Comparison of ENCODE assay signal across 8 cellular contexts in genomic region chr3:16885588-16885903, GRCh38. TPM values are rescaled to one million over a fixed set of nuclear protein-coding genes. Genes with fewer than 3 reads are reported as not detected.
DNase-seq lines count a peak whose midpoint lies in the region; ATAC-seq, FAIRE-seq and TF ChIP-seq lines count a peak whose summit lies in the region.

No MANE protein-coding gene starts in this region.

- ATAC-seq in GM19463 (IDR thresholded peaks at IDR 0.05; ENCODE audit: unreplicated experiment) = peak; percentile 30
- ATAC-seq in HG03521 (IDR thresholded peaks at IDR 0.05; ENCODE audit: unreplicated experiment) = peak; percentile 26

- H3K27ac ChIP-seq in muscle layer of colon (ENCODE audit: low read depth, low read length) = peak overlapping the region; percentile 57

- TF ChIP-seq CTCF in AG10803 (conservative IDR thresholded peaks at IDR 0.05; ENCODE audit: low read length) = no peak
- no peak for TF ChIP-seq CTCF in bronchial epithelial cell (IDR thresholded peaks at IDR 0.05; ENCODE audit: insufficient read depth, low read length, severe bottlenecking)

- H3K27me3 ChIP-seq in bronchial epithelial cell (ENCODE audit: control insufficient read depth, insufficient read depth, low read length) = no peaks in the 10 kb centered on the region
- no peaks in the 10 kb centered on the region for H3K27me3 ChIP-seq in muscle layer of colon (ENCODE audit: control insufficient read depth in 1 of 2, insufficient read depth in 2 of 2, low read length in 2 of 2)

- H3K9me3 ChIP-seq in muscle layer of colon (ENCODE audit: low read length) = no peaks in the 10 kb centered on the region

- H3K4me3 ChIP-seq in AG10803 (ENCODE audit: low read length) = peak overlapping the region; percentile 85
- H3K4me3 ChIP-seq in bronchial epithelial cell (ENCODE audit: low read depth, low read length) = peak overlapping the region; percentile 67
- peak overlapping the region; percentile 73 to 83 for H3K4me3 ChIP-seq in muscle layer of colon (ENCODE audit: low read depth in 1 of 2, low read length in 2 of 2)

- no peak for FAIRE-seq in bronchial epithelial cell (lab: Jason Lieb, UNC)

- peak overlapping the region; percentile 63 for H3K9ac ChIP-seq in muscle layer of colon (ENCODE audit: low read length)

- H3K36me3 ChIP-seq in bronchial epithelial cell (ENCODE audit: control insufficient read depth, insufficient read depth, low read length) (no peaks in the 10 kb centered on the region), muscle layer of colon (ENCODE audit: insufficient read depth, low read length) (no peaks in the 10 kb centered on the region)

- peaks cover 7% of the 10 kb centered on the region for H3K4me1 ChIP-seq in muscle layer of colon (ENCODE audit: insufficient read depth, low read length)

- DNase-seq in AG10803 (ENCODE audit: low read depth) = no peak
- DNase-seq in bronchial epithelial cell (ENCODE audit: low read depth) = peak; percentile 9
- no peak for DNase-seq in NCI-H748 (lab: John Stamatoyannopoulos, UW; ENCODE audit: unreplicated experiment)
- DNase-seq in medulla oblongata (ENCODE audit: extremely low spot score) = no peak
- no peak for DNase-seq in DMS153 (lab: John Stamatoyannopoulos, UW)

RNA-seq across cellular contexts. Expression of gene PLCL2, which starts 0.8 kb away (rescaled TPM):
- 1.4 and 1.6 TPM in 2 replicates for total RNA-seq in bronchial epithelial cell
